In genomic region chr21:32741336-32741735, GRCh38 we compare ENCODE assay signal across 31 cellular contexts.
"Had no signal": no experiment of that assay in that cellular context is flagged by ENCODE, and none has a peak within 500 bp of the region (broad histone marks: within the 10 kb centered on the region; RNA-seq: fewer than 3 reads in every experiment).

No MANE protein-coding gene starts in this region.

- DNase-seq: activated CD4-positive, alpha-beta T cell treated with anti-CD3 and anti-CD28 coated beads for 48 hours; activated CD4-positive, alpha-beta T cell treated with anti-CD3 and anti-CD28 coated beads, Interleukin-2, amount 50 U/mL, for 48 hours; activated CD8-positive, alpha-beta memory T cell treated with anti-CD3 and anti-CD28 coated beads for 24 hours; activated effector memory CD4-positive, alpha-beta T cell treated with Interleukin-2 at 50 U/mL for 16 hours; activated naive CD4-positive, alpha-beta T cell treated with Interleukin-2 at 50 U/mL for 16 hours; activated T-cell treated with anti-CD3 and anti-CD28 coated beads, Interleukin-2, amount 50 U/mL, for 4 hours; anterior cingulate cortex; body of pancreas; dorsolateral prefrontal cortex; effector memory CD4-positive, alpha-beta T cell; foreskin fibroblast; heart left ventricle; left ventricle myocardium inferior; midbrain; naive thymus-derived CD4-positive, alpha-beta T cell; occipital lobe; stimulated activated CD4-positive, alpha-beta T cell treated with anti-CD3 and anti-CD28 coated beads, Interleukin-15, amount 100 ng/mL, for 24 hours; stimulated activated CD4-positive, alpha-beta T cell treated with anti-CD3 and anti-CD28 coated beads, Interleukin-2, amount 100 ng/mL, for 24 hours; stimulated activated naive B cell treated with anti-CD40 and anti-IgM and Interleukin-4, amounts not matched to agents 10 μg/mL and 1 μg/mL and 100 μg/mL, for 72 hours; stomach; T-helper 9 cell; thyroid gland; WERI-Rb-1 had no signal

- H3K27me3 ChIP-seq: body of pancreas, dorsolateral prefrontal cortex, heart left ventricle, neural progenitor cell, right atrium auricular region, stomach, thyroid gland had no signal

- FAIRE-seq: TTC549 had no signal

- H3K4me2 ChIP-seq: neural progenitor cell had no signal

- H3K9me3 Mint-ChIP-seq: activated T-cell treated with anti-CD3 and anti-CD28 coated beads, Interleukin-2, amount 50 U/mL, for 4 hours; naive thymus-derived CD4-positive, alpha-beta T cell; neural progenitor cell; stimulated activated naive B cell treated with anti-CD40 and anti-IgM and Interleukin-4, amounts not matched to agents 10 μg/mL and 1 μg/mL and 100 μg/mL, for 72 hours had no signal

- H3K27ac Mint-ChIP-seq: activated naive CD8-positive, alpha-beta T cell; neural progenitor cell; stimulated activated naive B cell treated with anti-CD40 and anti-IgM and Interleukin-4, amounts not matched to agents 10 μg/mL and 1 μg/mL and 100 μg/mL, for 72 hours had no signal

- H3K9ac ChIP-seq: neural progenitor cell had no signal

- H3K4me3 ChIP-seq: body of pancreas, coronary artery, dorsolateral prefrontal cortex, heart left ventricle, left ventricle myocardium inferior, lung, neural progenitor cell, right atrium auricular region, stomach, thyroid gland had no signal

- H3K4me1 ChIP-seq: body of pancreas, heart left ventricle, left ventricle myocardium inferior, neural progenitor cell, right atrium auricular region, stomach, thyroid gland had no signal

- ATAC-seq: activated CD4-positive, CD25-positive, alpha-beta regulatory T cell treated with anti-CD3 and anti-CD28 coated beads, Interleukin-2, amount 50 U/mL, for 24 hours; activated T-cell treated with anti-CD3 and anti-CD28 coated beads, Interleukin-2, amount 50 U/mL, for 4 hours; body of pancreas; esophagus mucosa; heart left ventricle; naive thymus-derived CD4-positive, alpha-beta T cell; stimulated activated naive B cell treated with anti-CD40 and anti-IgM and Interleukin-4, amounts not matched to agents 10 μg/mL and 1 μg/mL and 100 μg/mL, for 72 hours had no signal

- H3K4me3 Mint-ChIP-seq: activated naive CD8-positive, alpha-beta T cell; activated T-cell treated with anti-CD3 and anti-CD28 coated beads, Interleukin-2, amount 50 U/mL, for 4 hours; naive thymus-derived CD4-positive, alpha-beta T cell; neural progenitor cell; stimulated activated naive B cell treated with anti-CD40 and anti-IgM and Interleukin-4, amounts not matched to agents 10 μg/mL and 1 μg/mL and 100 μg/mL, for 72 hours had no signal

- H3K27ac ChIP-seq: body of pancreas, coronary artery, dorsolateral prefrontal cortex, heart left ventricle, left ventricle myocardium inferior, neural progenitor cell, right atrium auricular region, stomach, thyroid gland, WERI-Rb-1 had no signal

- H3K4me1 Mint-ChIP-seq: stimulated activated naive B cell treated with anti-CD40 and anti-IgM and Interleukin-4, amounts not matched to agents 10 μg/mL and 1 μg/mL and 100 μg/mL, for 72 hours had no signal

- H3K27me3 Mint-ChIP-seq: activated naive CD8-positive, alpha-beta T cell; naive thymus-derived CD4-positive, alpha-beta T cell; stimulated activated naive B cell treated with anti-CD40 and anti-IgM and Interleukin-4, amounts not matched to agents 10 μg/mL and 1 μg/mL and 100 μg/mL, for 72 hours had no signal
